Comparison of ENCODE assay signal across 1 cellular context in the genomic region with DNA sequence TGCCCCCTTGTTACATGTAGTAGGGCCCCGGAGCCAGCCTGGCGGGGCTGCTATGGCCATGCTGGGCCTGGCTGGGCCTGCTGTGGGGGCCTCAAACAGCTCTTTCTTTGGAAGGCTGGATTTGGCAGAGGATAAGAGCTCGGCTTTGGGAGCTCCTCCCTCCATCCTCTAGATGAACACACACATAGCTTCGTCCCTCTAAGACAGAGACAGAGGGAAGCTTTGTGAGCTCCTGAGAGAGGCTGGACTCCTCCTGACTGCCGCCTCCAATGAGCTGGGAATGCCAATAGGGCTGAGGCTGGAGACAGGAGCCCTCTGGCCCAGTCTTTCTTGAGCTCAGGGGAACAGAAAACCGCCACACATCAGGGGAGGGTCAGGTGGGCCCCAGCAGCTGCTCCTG.
TF ChIP-seq lines count a peak whose summit lies in the region.

No MANE protein-coding gene starts in this region.

TF ChIP-seq in IMR-90, 13 proteins besides CTCF, POLR2A, EP300 and RAD21 (continued from another document):
- TF ChIP-seq RFX5 (IDR thresholded peaks at IDR 0.05; ENCODE audit: low read depth, low read length) = no peak
